In genomic region chr18:10122116-10122515, GRCh38 we compare ENCODE assay signal across 11 cellular contexts.
A peak's percentile ranks its signal among the peaks of the same experiment; 100 is the strongest.
DNase-seq lines count a peak whose midpoint lies in the region; ATAC-seq, FAIRE-seq and TF ChIP-seq lines count a peak whose summit lies in the region.
"Had no signal": no experiment of that assay in that cellular context is flagged by ENCODE, and none has a peak within 500 bp of the region (broad histone marks: within the 10 kb centered on the region; RNA-seq: fewer than 3 reads in every experiment).

No MANE protein-coding gene starts in this region.

- FAIRE-seq in pancreas (lab: Jason Lieb, UNC) = no peak
- FAIRE-seq: GM12878 had no signal

- H3K27me3 ChIP-seq in pancreas = no peaks in the 10 kb centered on the region
- H3K27me3 ChIP-seq in uterus = no peaks in the 10 kb centered on the region
- H3K27me3 ChIP-seq: tibial artery had no signal

- H3K9me3 ChIP-seq in pancreas (no peaks in the 10 kb centered on the region), uterus (no peaks in the 10 kb centered on the region)

- H3K4me3 ChIP-seq in epithelial cell of esophagus (ENCODE audit: low read length) (no peak overlapping the region), pancreas (no peak overlapping the region), uterus (no peak overlapping the region)
- H3K4me3 ChIP-seq: GM12878, tibial artery had no signal

- ATAC-seq in pancreas (peak; percentile 63 to 76 (median 72)), GM18909 (IDR thresholded peaks at IDR 0.05; ENCODE audit: poor library complexity, unreplicated experiment) (no peak)
- ATAC-seq: GM12878 had no signal

- TF ChIP-seq CTCF in epithelial cell of esophagus (IDR thresholded peaks at IDR 0.05; ENCODE audit: insufficient read depth, low read depth, low read length, missing control alignments) = no peak
- TF ChIP-seq CTCF in pancreas (IDR thresholded peaks at IDR 0.05) = no peak
- TF ChIP-seq CTCF in uterus (IDR thresholded peaks at IDR 0.05) = no peak

- intact Hi-C loops in pancreas (cut with DNase I) (no loop called here), uterus (cut with DNase I; ENCODE audit: low total_unique reads) (no loop called here)

- H3K27ac ChIP-seq in pancreas (peak overlapping the region in 1 of 4 donors; percentile 35), uterus (no peak overlapping the region)
- H3K27ac ChIP-seq: tibial artery had no signal

- H3K36me3 ChIP-seq in pancreas (no peaks in the 10 kb centered on the region), uterus (no peaks in the 10 kb centered on the region)
- H3K36me3 ChIP-seq: tibial artery had no signal

- WGBS in pancreas, 2 donors = 14 to 15% methylated on average over 9 of the region's 9 CpGs

- peaks cover 0 to 5% (median 0%) of the 10 kb centered on the region in 3 donors for H3K4me1 ChIP-seq in pancreas
- H3K4me1 ChIP-seq in uterus = no peaks in the 10 kb centered on the region

- DNase-seq in GM03348 (ENCODE audit: low spot score) = peak; percentile 83
- peak; percentile 95 for DNase-seq in NCI-H2196 treated with DMSO at 0.1 percent for 48 hours (lab: John Stamatoyannopoulos, UW; ENCODE audit: unreplicated experiment)
- peak; percentile 66 for DNase-seq in epithelial cell of esophagus (ENCODE audit: low read depth)
- no peak for DNase-seq in pancreas
- DNase-seq in stimulated activated CD4-positive, alpha-beta T cell treated with anti-CD3 and anti-CD28 coated beads, Interleukin-1b, Interleukin-23, amount 100 ng/mL, for 48 hours = no peak
- no peak for DNase-seq in uterus
- no peak for DNase-seq in activated CD8-positive, alpha-beta memory T cell treated with anti-CD3 and anti-CD28 coated beads, Interleukin-2, amount 50 U/mL, for 48 hours
- DNase-seq: activated T-cell treated with anti-CD3 and anti-CD28 coated beads for 4 hours, tibial artery had no signal

- TF ChIP-seq POLR2A in uterus (IDR thresholded peaks at IDR 0.05) = no peak

Comparison
In these comparisons a context has a peak if more than half of its experiments do, and no peak if none do; other contexts are left out.
1. DNase-seq: peak in GM03348 (single experiment), NCI-H2196 treated with DMSO at 0.1 percent for 48 hours (single experiment) and epithelial cell of esophagus (single experiment); none in pancreas (0 of 6), stimulated activated CD4-positive, alpha-beta T cell treated with anti-CD3 and anti-CD28 coated beads, Interleukin-1b, Interleukin-23, amount 100 ng/mL, for 48 hours (single experiment), uterus (0 of 2) and activated CD8-positive, alpha-beta memory T cell treated with anti-CD3 and anti-CD28 coated beads, Interleukin-2, amount 50 U/mL, for 48 hours (single experiment).